ENCODE assay signal across 1 cellular context in the genomic region with DNA sequence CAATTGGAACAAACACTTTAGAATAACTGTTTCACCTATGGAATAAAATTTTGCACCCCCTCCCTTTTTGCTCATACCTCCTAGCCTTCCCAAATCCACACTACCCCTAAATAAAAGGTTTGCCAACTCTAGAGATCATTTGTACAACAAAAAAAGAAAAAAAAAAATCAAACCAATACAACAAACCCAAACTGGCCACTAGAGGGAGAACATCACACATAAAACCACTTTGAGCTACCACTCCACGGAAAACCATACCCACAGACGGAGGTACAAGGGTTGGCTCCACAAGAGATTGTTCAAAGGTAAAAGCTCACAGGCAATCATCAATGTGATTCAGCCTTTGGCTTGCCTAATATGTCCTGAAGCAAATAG.
TF ChIP-seq lines count a peak whose summit lies in the region.

No MANE protein-coding gene starts in this region.

TF ChIP-seq in H1, 55 proteins besides CTCF, POLR2A, EP300 and RAD21:
- no peak for TF ChIP-seq SIX5 (IDR thresholded peaks at IDR 0.05; ENCODE audit: low read depth, low read length)
- TF ChIP-seq HDAC2 (IDR thresholded peaks at IDR 0.05; ENCODE audit: borderline replicate concordance in 1 of 2, low read depth in 2 of 2, low read length in 2 of 2): 0 out of 4 replicates have a peak, but pooled peaks of 1 of the 2 experiments have one; percentile 6
- TF ChIP-seq BACH1 (IDR thresholded peaks at IDR 0.05; ENCODE audit: low read length): peak; percentile 63; the same call in 1 of the 2 replicates
